ENCODE assay signal across 29 cellular contexts in the genomic region with DNA sequence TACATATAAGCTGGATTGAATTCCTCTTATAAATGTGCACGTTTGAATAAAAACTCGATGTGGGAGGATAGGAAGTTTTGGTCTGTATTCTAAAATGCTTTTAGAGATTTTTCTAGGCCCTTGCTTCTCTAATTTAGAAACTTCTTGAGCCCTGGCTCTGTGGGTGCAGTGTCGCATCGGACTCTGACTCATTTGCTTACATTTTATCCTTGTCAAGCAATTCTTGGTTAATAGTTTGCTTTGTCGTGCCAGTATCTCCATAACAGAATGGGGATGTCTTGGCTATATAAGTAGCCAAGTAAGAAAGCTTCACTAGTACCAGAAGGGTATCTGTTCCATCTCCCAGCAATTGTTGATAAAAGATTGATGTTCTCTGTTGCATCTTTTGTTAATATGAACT. TPM values are rescaled to one million over a fixed set of nuclear protein-coding genes. Genes with fewer than 3 reads are reported as not detected.
DNase-seq lines count a peak whose midpoint lies in the region; ATAC-seq, FAIRE-seq and TF ChIP-seq lines count a peak whose summit lies in the region.
"Had no signal": no experiment of that assay in that cellular context is flagged by ENCODE, and none has a peak within 500 bp of the region (broad histone marks: within the 10 kb centered on the region; RNA-seq: fewer than 3 reads in every experiment).

No MANE protein-coding gene starts in this region.

- TF ChIP-seq RAD21 in A549 (conservative IDR thresholded peaks at IDR 0.05 in 1 of 2, IDR thresholded peaks at IDR 0.05 in 1 of 2), result no peak

- H3K79me2 ChIP-seq in GM23248 (ENCODE audit: insufficient read depth), result peaks cover 87% of the 10 kb centered on the region

- no peak overlapping the region for H3K9ac ChIP-seq in GM23248
- H3K9ac ChIP-seq: BLaER1 had no signal

- H3K4me1 ChIP-seq in A549 (peaks cover 42% of the 10 kb centered on the region; the same call in 2 of the 3 replicates), GM23248 (ENCODE audit: insufficient read depth) (peaks cover 26% of the 10 kb centered on the region)
- H3K4me1 ChIP-seq: BLaER1, gastrocnemius medialis had no signal

- ATAC-seq in A549 (no peak), GM18907 (IDR thresholded peaks at IDR 0.05; ENCODE audit: unreplicated experiment) (no peak), GM21515 (IDR thresholded peaks at IDR 0.05; ENCODE audit: unreplicated experiment) (no peak)
- ATAC-seq: activated CD4-positive, CD25-positive, alpha-beta regulatory T cell treated with anti-CD3 and anti-CD28 coated beads, Interleukin-2, amount 50 U/mL, for 24 hours; gastrocnemius medialis; K562 had no signal

- no peaks in the 10 kb centered on the region for H3K36me3 ChIP-seq in GM23248 (ENCODE audit: low read depth)
- H3K36me3 ChIP-seq in brain microvascular endothelial cell (replicated peaks), result no peaks in the 10 kb centered on the region
- H3K36me3 ChIP-seq: BLaER1, gastrocnemius medialis, thoracic aorta had no signal

- WGBS in A549 (ENCODE audit: missing lambda C conversion rate), result 12% methylated on average over 5 of the region's 5 CpGs
- WGBS in GM23248 (ENCODE audit: low coverage in 1 of 2, low lambda C conversion rate in 2 of 2, missing lambda C conversion rate in 2 of 2), 2 experiments, result 16 to 23% methylated on average over 5 of the region's 5 CpGs

- no peak overlapping the region for H3K4me3 ChIP-seq in A549
- no peak overlapping the region for H3K4me3 ChIP-seq in GM23248
- H3K4me3 ChIP-seq in brain microvascular endothelial cell (ENCODE audit: low read depth, low read length), result no peak overlapping the region
- H3K4me3 ChIP-seq: BLaER1, gastrocnemius medialis, K562, lung, thoracic aorta had no signal

- H3K9me2 ChIP-seq in GM23248 (ENCODE audit: insufficient read depth), result no peaks in the 10 kb centered on the region

- no peak for TF ChIP-seq CTCF in A549 (IDR thresholded peaks at IDR 0.05)
- TF ChIP-seq CTCF in brain microvascular endothelial cell (IDR thresholded peaks at IDR 0.05; ENCODE audit: low read depth, low read length, missing control alignments), result no peak

- POLR2A ChIA-PET in A549 (lab: Yijun Ruan, JAX), result no interaction called here

- in situ Hi-C loops in GM23248 (cut with MboI) (no loop called here), brain microvascular endothelial cell (cut with HindIII; ENCODE audit: low pct_ligation_motif_present, low sequenced_read_pairs) (no loop called here)

- peak overlapping the region; percentile 55 for H3K4me2 ChIP-seq in A549
- peak overlapping the region; percentile 2 for H3K4me2 ChIP-seq in GM23248 (ENCODE audit: unreplicated experiment)
- H3K4me2 ChIP-seq: BLaER1 had no signal

- H3K27ac ChIP-seq in A549, result no peak overlapping the region
- no peak overlapping the region for H3K27ac ChIP-seq in GM23248
- H3K27ac ChIP-seq in brain microvascular endothelial cell, result no peak overlapping the region
- H3K27ac ChIP-seq: BLaER1, gastrocnemius medialis, thoracic aorta had no signal

- CTCF ChIA-PET in A549 (lab: Yijun Ruan, JAX), result no interaction called here

- peaks cover 21% of the 10 kb centered on the region for H3F3A ChIP-seq in GM23248 (ENCODE audit: insufficient read depth)

- H3K9me3 ChIP-seq in A549 (no peaks in the 10 kb centered on the region), GM23248 (ENCODE audit: low read depth) (no peaks in the 10 kb centered on the region)
- H3K9me3 ChIP-seq: BLaER1, gastrocnemius medialis, thoracic aorta had no signal

- FAIRE-seq in A549 (lab: Jason Lieb, UNC), result no peak
- FAIRE-seq: K562, keratinocyte had no signal

- no peaks in the 10 kb centered on the region for H4K20me1 ChIP-seq in GM23248 (ENCODE audit: insufficient read depth)
- H4K20me1 ChIP-seq: BLaER1 had no signal

- TF ChIP-seq POLR2A in A549 (IDR thresholded peaks at IDR 0.05; ENCODE audit: low read length), result no peak
- TF ChIP-seq POLR2A in erythroblast (IDR thresholded peaks at IDR 0.05; ENCODE audit: low read length), result no peak

- no peak for DNase-seq in A549 (ENCODE audit: low read depth in 1 of 2, low spot score in 1 of 2)
- DNase-seq in GM23248, result peak; percentile 59
- peak; percentile 10 for DNase-seq in brain microvascular endothelial cell
- peak; percentile 55 for DNase-seq in kidney tubule cell (ENCODE audit: low spot score)
- no peak for DNase-seq in erythroblast (lab: John Stamatoyannopoulos, UW)
- no peak for DNase-seq in NCI-H1436 (lab: John Stamatoyannopoulos, UW)
- DNase-seq: 8988T; activated CD4-positive, alpha-beta memory T cell treated with anti-CD3 and anti-CD28 coated beads, Interleukin-2, amount 10 ng/mL, durations not matched to agents 7 days and 5 days; activated gamma-delta T cell treated with Interleukin-2 at 50 U/mL for 16 hours; Calu3; cortex of kidney; EL; endodermal cell; gastrocnemius medialis; H7; NCI-H1694 treated with DMSO at 0.1 percent for 48 hours; OCI-M1; SHP77; stimulated activated CD4-positive, alpha-beta T cell treated with anti-CD3 and anti-CD28 coated beads, Interleukin-2, amount 100 ng/mL, for 48 hours; stimulated activated naive CD4-positive, alpha-beta T cell; SW 1271 had no signal

- H3K27me3 ChIP-seq in GM23248 (replicated peaks; ENCODE audit: insufficient read depth) (no peaks in the 10 kb centered on the region), brain microvascular endothelial cell (replicated peaks) (no peaks in the 10 kb centered on the region)
- H3K27me3 ChIP-seq: BLaER1, gastrocnemius medialis had no signal

- no peak overlapping the region for H2AFZ ChIP-seq in GM23248

- no peak for TF ChIP-seq EP300 in A549 (IDR thresholded peaks at IDR 0.05)

TF ChIP-seq in A549, 52 proteins besides CTCF, POLR2A, EP300 and RAD21:
- TF ChIP-seq RNF2 (IDR thresholded peaks at IDR 0.05; ENCODE audit: borderline replicate concordance, low read depth), result no peak
- no peak for TF ChIP-seq ZFP36 (IDR thresholded peaks at IDR 0.05; ENCODE audit: borderline replicate concordance, partially characterized antibody)
- no peak for TF ChIP-seq HEYL (CRISPR knock-in tag; IDR thresholded peaks at IDR 0.05)
- TF ChIP-seq TFCP2L1 (CRISPR knock-in tag; IDR thresholded peaks at IDR 0.05), result no peak
- TF ChIP-seq, protein P1, sequence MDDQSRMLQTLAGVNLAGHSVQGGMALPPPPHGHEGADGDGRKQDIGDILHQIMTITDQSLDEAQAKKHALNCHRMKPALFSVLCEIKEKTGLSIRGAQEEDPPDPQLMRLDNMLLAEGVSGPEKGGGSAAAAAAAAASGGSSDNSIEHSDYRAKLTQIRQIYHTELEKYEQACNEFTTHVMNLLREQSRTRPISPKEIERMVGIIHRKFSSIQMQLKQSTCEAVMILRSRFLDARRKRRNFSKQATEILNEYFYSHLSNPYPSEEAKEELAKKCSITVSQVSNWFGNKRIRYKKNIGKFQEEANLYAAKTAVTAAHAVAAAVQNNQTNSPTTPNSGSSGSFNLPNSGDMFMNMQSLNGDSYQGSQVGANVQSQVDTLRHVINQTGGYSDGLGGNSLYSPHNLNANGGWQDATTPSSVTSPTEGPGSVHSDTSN (IDR thresholded peaks at IDR 0.05), result no peak
- no peak for TF ChIP-seq HOXB5 (CRISPR knock-in tag; IDR thresholded peaks at IDR 0.05)
- TF ChIP-seq MAZ (IDR thresholded peaks at IDR 0.05; ENCODE audit: borderline replicate concordance, low read depth, low read length), result no peak
- TF ChIP-seq CBX8 (IDR thresholded peaks at IDR 0.05), result no peak
- TF ChIP-seq, protein P2, sequence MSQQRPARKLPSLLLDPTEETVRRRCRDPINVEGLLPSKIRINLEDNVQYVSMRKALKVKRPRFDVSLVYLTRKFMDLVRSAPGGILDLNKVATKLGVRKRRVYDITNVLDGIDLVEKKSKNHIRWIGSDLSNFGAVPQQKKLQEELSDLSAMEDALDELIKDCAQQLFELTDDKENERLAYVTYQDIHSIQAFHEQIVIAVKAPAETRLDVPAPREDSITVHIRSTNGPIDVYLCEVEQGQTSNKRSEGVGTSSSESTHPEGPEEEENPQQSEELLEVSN (IDR thresholded peaks at IDR 0.05; ENCODE audit: borderline replicate concordance, low read depth), result no peak
- TF ChIP-seq, protein P3, sequence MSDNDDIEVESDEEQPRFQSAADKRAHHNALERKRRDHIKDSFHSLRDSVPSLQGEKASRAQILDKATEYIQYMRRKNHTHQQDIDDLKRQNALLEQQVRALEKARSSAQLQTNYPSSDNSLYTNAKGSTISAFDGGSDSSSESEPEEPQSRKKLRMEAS (IDR thresholded peaks at IDR 0.05), result no peak
- TF ChIP-seq ZC3H11A (IDR thresholded peaks at IDR 0.05), result no peak
- TF ChIP-seq, protein P4, sequence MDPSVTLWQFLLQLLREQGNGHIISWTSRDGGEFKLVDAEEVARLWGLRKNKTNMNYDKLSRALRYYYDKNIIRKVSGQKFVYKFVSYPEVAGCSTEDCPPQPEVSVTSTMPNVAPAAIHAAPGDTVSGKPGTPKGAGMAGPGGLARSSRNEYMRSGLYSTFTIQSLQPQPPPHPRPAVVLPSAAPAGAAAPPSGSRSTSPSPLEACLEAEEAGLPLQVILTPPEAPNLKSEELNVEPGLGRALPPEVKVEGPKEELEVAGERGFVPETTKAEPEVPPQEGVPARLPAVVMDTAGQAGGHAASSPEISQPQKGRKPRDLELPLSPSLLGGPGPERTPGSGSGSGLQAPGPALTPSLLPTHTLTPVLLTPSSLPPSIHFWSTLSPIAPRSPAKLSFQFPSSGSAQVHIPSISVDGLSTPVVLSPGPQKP (IDR thresholded peaks at IDR 0.05; ENCODE audit: low read depth, low read length), result no peak
- TF ChIP-seq RARB (CRISPR knock-in tag; IDR thresholded peaks at IDR 0.05), result no peak
- TF ChIP-seq CBX2 (IDR thresholded peaks at IDR 0.05; ENCODE audit: borderline replicate concordance, low read depth), result no peak
- TF ChIP-seq HOXA7 (CRISPR knock-in tag; IDR thresholded peaks at IDR 0.05), result no peak
- TF ChIP-seq EHF (CRISPR knock-in tag; IDR thresholded peaks at IDR 0.05), result no peak
- TF ChIP-seq HOXB13 (CRISPR knock-in tag; IDR thresholded peaks at IDR 0.05; ENCODE audit: low read depth), result no peak
- TF ChIP-seq ESRRA (IDR thresholded peaks at IDR 0.05; ENCODE audit: borderline replicate concordance, low read length), result no peak
- no peak for TF ChIP-seq RCOR1 (IDR thresholded peaks at IDR 0.05; ENCODE audit: low read depth, low read length)
TF ChIP-seq in A549: peak in this region for 0.

RNA-seq across cellular contexts. Expression of a gene that starts 10.7 kb away (rescaled TPM):
- polyA plus RNA-seq in A549 (2011; rRNA removed) (22.6 and 24.1 TPM in 2 replicates), A549 (2017; fragmentation: RNase III; extraction: RNeasy Plus Mini Kit Qiagen cat#74134 plus additional on column Dnase treatment) (8.0 to 9.4 TPM (median 8.5 TPM) in 3 replicates), GM23248 (2016; fragmentation: Nextera tagmentation; extraction: Ambion mirVana) (35.3 and 39.1 TPM in 2 replicates)
- polyA plus RNA-seq in A549 (2012; cell fraction: cytosol; rRNA removed), result 8.0 and 9.0 TPM in 2 replicates
- polyA plus RNA-seq in A549 (2012; cell fraction: nucleus; rRNA removed), result 9.1 and 9.4 TPM in 2 replicates
- 39.8 and 41.6 TPM in 2 replicates for polyA minus RNA-seq in A549 (2011; rRNA and poly(A)+ RNA removed)
- total RNA-seq in GM23248 (2014; rRNA removed; shearing (Covaris generic)), result 116 and 165 TPM in 2 replicates

Comparison
In these comparisons a context has a peak if more than half of its experiments do, and no peak if none do; other contexts are left out.
1. DNase-seq: peak in GM23248 (single experiment), brain microvascular endothelial cell (single experiment) and kidney tubule cell (single experiment); none in A549 (0 of 2), erythroblast (0 of 2) and NCI-H1436 (single experiment).